Comparison of ENCODE assay signal across 11 cellular contexts in the genomic region with DNA sequence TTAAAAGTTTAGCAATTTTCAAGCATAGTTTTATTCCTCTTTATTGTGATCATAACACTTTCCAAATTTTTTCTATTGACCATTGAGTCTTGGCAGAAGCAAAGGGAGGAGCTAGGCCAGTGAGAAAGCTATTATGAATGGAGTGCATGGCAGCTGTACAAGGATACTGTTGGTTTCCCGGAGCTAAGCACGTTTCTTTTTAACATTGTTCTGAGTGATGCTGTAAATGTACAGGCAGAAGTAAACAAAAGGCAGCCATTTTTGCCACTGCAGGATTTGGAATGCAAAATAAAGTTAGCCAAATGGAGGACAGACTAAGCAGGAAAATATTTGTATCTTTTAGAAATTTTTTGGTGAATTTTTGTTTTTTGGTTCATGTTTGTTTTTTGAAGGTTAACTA. TPM values are rescaled to one million over a fixed set of nuclear protein-coding genes. Genes with fewer than 3 reads are reported as not detected.
DNase-seq lines count a peak whose midpoint lies in the region; ATAC-seq and TF ChIP-seq lines count a peak whose summit lies in the region.
"Had no signal": no experiment of that assay in that cellular context is flagged by ENCODE, and none has a peak within 500 bp of the region (broad histone marks: within the 10 kb centered on the region; RNA-seq: fewer than 3 reads in every experiment).

No MANE protein-coding gene starts in this region.

- peaks cover 93% of the 10 kb centered on the region for H3K79me2 ChIP-seq in mammary epithelial cell (ENCODE audit: insufficient read depth, low read length)

- in situ Hi-C loops in mammary epithelial cell (cut with MboI; ENCODE audit: low sequenced_read_pairs in 2 of 2), result no loop called here

- H3K4me2 ChIP-seq in mammary epithelial cell (ENCODE audit: insufficient read depth, low read depth, low read length), result peak overlapping the region; percentile 12

- CTCF ChIA-PET in mammary epithelial cell (lab: Charles Lee; ENCODE audit: low non-redundant PET), result no interaction called here

- dilution Hi-C loops in mammary epithelial cell (cut with HindIII; ENCODE audit: low sequenced_read_pairs), result no loop called here

- no peaks in the 10 kb centered on the region for H3K9me3 ChIP-seq in mammary epithelial cell (replicated peaks; ENCODE audit: insufficient read depth, low read length)

- peaks cover 26% of the 10 kb centered on the region for H3K4me1 ChIP-seq in mammary epithelial cell (ENCODE audit: insufficient read depth, low read length)

- intact Hi-C loops in mammary epithelial cell (cut with micrococcal nuclease), result no loop called here

- DNase-seq in DMS 273 treated with DMSO at 0.1 percent for 48 hours (lab: John Stamatoyannopoulos, UW) (peak; percentile 9), NCI-H2081 treated with DMSO at 0.1 percent for 48 hours (lab: John Stamatoyannopoulos, UW) (peak; percentile 41), mammary epithelial cell (no peak), midbrain (lab: John Stamatoyannopoulos, UW) (peak; percentile 56), A172 (ENCODE audit: low spot score) (no peak)
- DNase-seq: activated CD4-positive, alpha-beta T cell treated with anti-CD3 and anti-CD28 coated beads for 1 hour had no signal

- H3K27ac ChIP-seq in mammary epithelial cell (ENCODE audit: insufficient read depth, low read depth, low read length), result no peak overlapping the region

- no peak overlapping the region for H3K9ac ChIP-seq in mammary epithelial cell (ENCODE audit: insufficient read depth, low read length)

- 0% methylated on average over 2 of the region's 2 CpGs for WGBS in mammary epithelial cell (ENCODE audit: low coverage, missing lambda C conversion rate)

- no peak overlapping the region for H3K4me3 ChIP-seq in mammary epithelial cell (replicated peaks in 1 of 3; ENCODE audit: insufficient read depth in 1 of 3, low read depth in 2 of 3, low read length in 3 of 3)

- no peaks in the 10 kb centered on the region for H4K20me1 ChIP-seq in mammary epithelial cell (ENCODE audit: insufficient read depth, low read length)

- no peaks in the 10 kb centered on the region for H3K27me3 ChIP-seq in mammary epithelial cell (ENCODE audit: insufficient read depth, low read length)

- H3K36me3 ChIP-seq in mammary epithelial cell (ENCODE audit: insufficient read depth, low read length), result no peaks in the 10 kb centered on the region

- no peak for ATAC-seq in GM18861 (IDR thresholded peaks at IDR 0.05; ENCODE audit: unreplicated experiment)
- ATAC-seq in GM19351 (IDR thresholded peaks at IDR 0.05; ENCODE audit: unreplicated experiment), result no peak
- ATAC-seq in HG02885 (IDR thresholded peaks at IDR 0.05; ENCODE audit: poor library complexity, unreplicated experiment), result no peak

- no peak overlapping the region for H2AFZ ChIP-seq in mammary epithelial cell (ENCODE audit: low read depth, low read length)

- BruUV-seq in mammary epithelial cell (replicated peaks; lab: Mats Ljungman, UMichigan), result no TSS peak

- no peak for TF ChIP-seq CTCF in mammary epithelial cell (conservative IDR thresholded peaks at IDR 0.05 in 1 of 2, IDR thresholded peaks at IDR 0.05 in 1 of 2; ENCODE audit: extremely low read depth in 1 of 2, insufficient read depth in 1 of 2, low read depth in 1 of 2, low read length in 2 of 2)

RNA-seq across cellular contexts. Expression of gene CBL, which starts 16.2 kb away (rescaled TPM):
- total RNA-seq in mammary epithelial cell, result 10 to 100 TPM; 19.5 to 33.7 TPM
- 12.3 TPM for polyA plus RNA-seq in mammary epithelial cell
- polyA minus RNA-seq in mammary epithelial cell, result 52.2 TPM
- total RNA-seq in A172 (2014; rRNA removed; shearing (Covaris generic)), result 8.1 and 9.7 TPM in 2 replicates

RNA-seq across cellular contexts. Expression of gene NHERF4, which starts 37.0 kb away (rescaled TPM):
- not detected for total RNA-seq in mammary epithelial cell
- not detected for polyA plus RNA-seq in mammary epithelial cell
- polyA minus RNA-seq in mammary epithelial cell, result 3.6 TPM
- total RNA-seq in A172 (2014; rRNA removed; shearing (Covaris generic)), result not detected in 2 replicates
- total RNA-seq: epithelial cell of proximal tubule, HT1080 had no signal

RNA-seq across cellular contexts. Expression of gene NLRX1, which starts 53.8 kb away (rescaled TPM):
- total RNA-seq in mammary epithelial cell, result 10 to 100 TPM; 13.5 to 15.5 TPM
- 10.5 TPM for polyA plus RNA-seq in mammary epithelial cell
- 18.0 TPM for polyA minus RNA-seq in mammary epithelial cell
- total RNA-seq in A172 (2014; rRNA removed; shearing (Covaris generic)), result 7.9 and 15.0 TPM in 2 replicates

Comparison
In these comparisons a context has a peak if more than half of its experiments do, and no peak if none do; other contexts are left out.
1. DNase-seq: peak in DMS 273 treated with DMSO at 0.1 percent for 48 hours (single experiment), NCI-H2081 treated with DMSO at 0.1 percent for 48 hours (single experiment) and midbrain (single experiment); none in mammary epithelial cell (single experiment) and A172 (single experiment).